1 cellular context compared by ENCODE assay signal in genomic region chr1:248521856-248522255, GRCh38.
TF ChIP-seq lines count a peak whose summit lies in the region.

No MANE protein-coding gene starts in this region.

TF ChIP-seq in GM12878, 131 proteins besides CTCF, POLR2A, EP300 and RAD21:
- 0 out of 2 replicates have a peak, but pooled peaks have one; percentile 48 for TF ChIP-seq ZBTB33 (IDR thresholded peaks at IDR 0.05)
- TF ChIP-seq, protein P1, sequence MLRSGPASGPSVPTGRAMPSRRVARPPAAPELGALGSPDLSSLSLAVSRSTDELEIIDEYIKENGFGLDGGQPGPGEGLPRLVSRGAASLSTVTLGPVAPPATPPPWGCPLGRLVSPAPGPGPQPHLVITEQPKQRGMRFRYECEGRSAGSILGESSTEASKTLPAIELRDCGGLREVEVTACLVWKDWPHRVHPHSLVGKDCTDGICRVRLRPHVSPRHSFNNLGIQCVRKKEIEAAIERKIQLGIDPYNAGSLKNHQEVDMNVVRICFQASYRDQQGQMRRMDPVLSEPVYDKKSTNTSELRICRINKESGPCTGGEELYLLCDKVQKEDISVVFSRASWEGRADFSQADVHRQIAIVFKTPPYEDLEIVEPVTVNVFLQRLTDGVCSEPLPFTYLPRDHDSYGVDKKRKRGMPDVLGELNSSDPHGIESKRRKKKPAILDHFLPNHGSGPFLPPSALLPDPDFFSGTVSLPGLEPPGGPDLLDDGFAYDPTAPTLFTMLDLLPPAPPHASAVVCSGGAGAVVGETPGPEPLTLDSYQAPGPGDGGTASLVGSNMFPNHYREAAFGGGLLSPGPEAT (IDR thresholded peaks at IDR 0.05; ENCODE audit: low read depth), result no peak
